ENCODE assay signal across 1 cellular context in the genomic region with DNA sequence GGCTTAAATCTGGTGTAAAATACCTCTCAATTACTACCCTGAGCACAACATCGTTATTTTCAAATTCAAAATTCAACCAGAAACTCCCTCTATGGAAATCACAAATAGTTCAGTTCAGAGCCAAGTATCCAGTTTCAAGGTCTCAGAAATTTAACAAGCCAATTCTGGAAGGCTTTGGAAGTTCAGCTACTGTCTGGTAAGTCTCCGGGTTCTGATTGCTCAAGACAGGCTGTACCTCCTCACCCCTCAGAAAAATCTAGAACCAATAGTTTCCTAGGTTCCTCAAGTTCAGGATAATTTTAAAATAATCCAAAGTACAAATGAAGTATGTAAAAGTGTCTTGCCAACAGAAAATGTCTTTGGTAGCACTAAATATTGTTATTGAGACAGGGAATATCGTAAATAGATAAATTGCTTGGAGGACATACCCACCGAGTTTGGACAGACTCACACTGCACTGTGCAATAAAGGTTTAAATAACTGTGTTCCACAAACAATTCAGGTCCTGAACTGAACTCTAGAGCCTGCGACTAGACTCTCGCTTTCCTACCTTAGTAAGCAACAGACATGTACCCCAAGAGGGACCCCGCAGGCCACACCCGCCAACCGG.
TF ChIP-seq lines count a peak whose summit lies in the region.

No MANE protein-coding gene starts in this region.

TF ChIP-seq in H1, 55 proteins besides CTCF, POLR2A, EP300 and RAD21:
- TF ChIP-seq BACH1 (IDR thresholded peaks at IDR 0.05; ENCODE audit: low read length) (no peak), KDM1A (IDR thresholded peaks at IDR 0.05; ENCODE audit: borderline replicate concordance, low read length) (no peak), CBX5 (IDR thresholded peaks at IDR 0.05; ENCODE audit: low read depth, low read length) (no peak), CHD1 (IDR thresholded peaks at IDR 0.05; ENCODE audit: low read depth, low read length) (no peak), EZH2 (IDR thresholded peaks at IDR 0.05; ENCODE audit: low read depth, low read length, severe bottlenecking) (no peak), MAFK (IDR thresholded peaks at IDR 0.05; ENCODE audit: low read depth, low read length) (no peak), CREB1 (IDR thresholded peaks at IDR 0.05) (no peak), FOSL1 (IDR thresholded peaks at IDR 0.05; ENCODE audit: insufficient read depth, low read depth, low read length) (no peak), RXRA (IDR thresholded peaks at IDR 0.05; ENCODE audit: insufficient read depth, low read depth, low read length) (no peak), TAF7 (optimal IDR thresholded peaks at IDR 0.05; ENCODE audit: borderline replicate concordance, low read depth, low read length) (no peak), NRF1 (IDR thresholded peaks at IDR 0.05; ENCODE audit: low read depth, low read length) (no peak), SAP30 (IDR thresholded peaks at IDR 0.05; ENCODE audit: insufficient read depth, insufficient replicate concordance, low read length) (no peak), TEAD4 (IDR thresholded peaks at IDR 0.05; ENCODE audit: low read depth, low read length) (no peak), SP1 (IDR thresholded peaks at IDR 0.05; ENCODE audit: low read depth, low read length) (no peak), CBX8 (IDR thresholded peaks at IDR 0.05; ENCODE audit: borderline replicate concordance, low read depth, low read length) (no peak), SIRT6 (IDR thresholded peaks at IDR 0.05; ENCODE audit: low read length) (no peak), NANOG (IDR thresholded peaks at IDR 0.05; ENCODE audit: insufficient read depth, low read depth, low read length, poor library complexity, severe bottlenecking) (no peak), BCL11A (IDR thresholded peaks at IDR 0.05; ENCODE audit: low read depth in 2 of 2, low read length in 2 of 2) (no peak), JUND (IDR thresholded peaks at IDR 0.05; ENCODE audit: low read length) (no peak)
- TF ChIP-seq, protein P1, sequence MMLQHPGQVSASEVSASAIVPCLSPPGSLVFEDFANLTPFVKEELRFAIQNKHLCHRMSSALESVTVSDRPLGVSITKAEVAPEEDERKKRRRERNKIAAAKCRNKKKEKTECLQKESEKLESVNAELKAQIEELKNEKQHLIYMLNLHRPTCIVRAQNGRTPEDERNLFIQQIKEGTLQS (IDR thresholded peaks at IDR 0.05; ENCODE audit: insufficient read depth, low read depth, low read length) = no peak
